9 cellular contexts compared by ENCODE assay signal in genomic region chr1:204350857-204351573, GRCh38. TPM values are rescaled to one million over a fixed set of nuclear protein-coding genes. Genes with fewer than 3 reads are reported as not detected.
DNase-seq lines count a peak whose midpoint lies in the region; ATAC-seq and TF ChIP-seq lines count a peak whose summit lies in the region.
"Had no signal": no experiment of that assay in that cellular context is flagged by ENCODE, and none has a peak within 500 bp of the region (broad histone marks: within the 10 kb centered on the region; RNA-seq: fewer than 3 reads in every experiment).

No MANE protein-coding gene starts in this region.

- H3K4me1 Mint-ChIP-seq in neural progenitor cell, result peaks cover 76% of the 10 kb centered on the region
- peaks cover 7 to 9% of the 10 kb centered on the region in 2 donors for H3K4me1 Mint-ChIP-seq in stimulated activated naive B cell treated with anti-CD40 and anti-IgM and Interleukin-4, amounts not matched to agents 10 μg/mL and 1 μg/mL and 100 μg/mL, for 72 hours

- H3K4me3 ChIP-seq in neural progenitor cell (peak overlapping the region; percentile 26), lower leg skin (ENCODE audit: low read depth, poor library complexity, severe bottlenecking) (no peak overlapping the region)

- no peaks in the 10 kb centered on the region for H3K79me2 ChIP-seq in neural progenitor cell (ENCODE audit: low read depth)

- no peaks in the 10 kb centered on the region for H3K9me3 Mint-ChIP-seq in neural progenitor cell
- H3K9me3 Mint-ChIP-seq in stimulated activated naive B cell treated with anti-CD40 and anti-IgM and Interleukin-4, amounts not matched to agents 10 μg/mL and 1 μg/mL and 100 μg/mL, for 72 hours, result no peaks in the 10 kb centered on the region

- H3K27ac Mint-ChIP-seq in neural progenitor cell, result peak overlapping the region; percentile 97
- H3K27ac Mint-ChIP-seq in stimulated activated naive B cell treated with anti-CD40 and anti-IgM and Interleukin-4, amounts not matched to agents 10 μg/mL and 1 μg/mL and 100 μg/mL, for 72 hours, result no peak overlapping the region
- H3K27ac Mint-ChIP-seq: activated naive CD8-positive, alpha-beta T cell had no signal

- peaks cover 3% of the 10 kb centered on the region for H3K27me3 Mint-ChIP-seq in neural progenitor cell (ENCODE audit: insufficient read depth, low read depth)
- peaks cover 15 to 20% of the 10 kb centered on the region in 2 donors for H3K27me3 Mint-ChIP-seq in stimulated activated naive B cell treated with anti-CD40 and anti-IgM and Interleukin-4, amounts not matched to agents 10 μg/mL and 1 μg/mL and 100 μg/mL, for 72 hours
- H3K27me3 Mint-ChIP-seq: activated naive CD8-positive, alpha-beta T cell had no signal

- H3K4me3 Mint-ChIP-seq in neural progenitor cell, result peak overlapping the region; percentile 88
- peak overlapping the region in 1 of 2 donors; percentile 44 for H3K4me3 Mint-ChIP-seq in stimulated activated naive B cell treated with anti-CD40 and anti-IgM and Interleukin-4, amounts not matched to agents 10 μg/mL and 1 μg/mL and 100 μg/mL, for 72 hours
- H3K4me3 Mint-ChIP-seq: activated naive CD8-positive, alpha-beta T cell had no signal

- H3F3A ChIP-seq in neural progenitor cell (ENCODE audit: low read depth), result peaks cover 17% of the 10 kb centered on the region

- intact Hi-C loops in lower leg skin (cut with DNase I; ENCODE audit: low total_unique reads), result no loop called here

- ATAC-seq in HG03460 (IDR thresholded peaks at IDR 0.05; ENCODE audit: unreplicated experiment) (no peak), GM19035 (IDR thresholded peaks at IDR 0.05; ENCODE audit: unreplicated experiment) (no peak)
- ATAC-seq in stimulated activated naive B cell treated with anti-CD40 and anti-IgM and Interleukin-4, amounts not matched to agents 10 μg/mL and 1 μg/mL and 100 μg/mL, for 72 hours (replicated peaks), result no peak

- TF ChIP-seq CTCF in neural progenitor cell (IDR thresholded peaks at IDR 0.05) (no peak), lower leg skin (IDR thresholded peaks at IDR 0.05) (no peak)

- no peaks in the 10 kb centered on the region for H3K36me3 ChIP-seq in neural progenitor cell

- peaks cover 2% of the 10 kb centered on the region for H3K36me3 Mint-ChIP-seq in neural progenitor cell
- no peaks in the 10 kb centered on the region for H3K36me3 Mint-ChIP-seq in stimulated activated naive B cell treated with anti-CD40 and anti-IgM and Interleukin-4, amounts not matched to agents 10 μg/mL and 1 μg/mL and 100 μg/mL, for 72 hours
- H3K36me3 Mint-ChIP-seq: activated naive CD8-positive, alpha-beta T cell had no signal

- H4K20me1 ChIP-seq in neural progenitor cell (ENCODE audit: low read depth), result no peaks in the 10 kb centered on the region

- DNase-seq in Daoy (ENCODE audit: low read depth) (peak; percentile 61), NCI-H446 treated with DMSO at 0.1 percent for 48 hours (lab: John Stamatoyannopoulos, UW) (peak; percentile 82), fibroblast of peridontal ligament (ENCODE audit: extremely low read depth) (peak; percentile 64), neural progenitor cell (ENCODE audit: low spot score) (peak; percentile 98), lower leg skin (ENCODE audit: low spot score in 2 of 2) (no peak)
- no peak for DNase-seq in stimulated activated naive B cell treated with anti-CD40 and anti-IgM and Interleukin-4, amounts not matched to agents 10 μg/mL and 1 μg/mL and 100 μg/mL, for 72 hours

- H3K4me1 ChIP-seq in neural progenitor cell, result peaks cover 23% of the 10 kb centered on the region

- no peak overlapping the region for H2AFZ ChIP-seq in neural progenitor cell (replicated peaks)

- no peaks in the 10 kb centered on the region for H3K27me3 ChIP-seq in neural progenitor cell

- no peak overlapping the region for H3K9ac ChIP-seq in neural progenitor cell

- peak overlapping the region; percentile 70 for H3K4me2 ChIP-seq in neural progenitor cell

- 37 to 39% methylated on average over 19 to 20 of the region's 20 CpGs for WGBS in lower leg skin, 2 donors

- no peak for TF ChIP-seq POLR2A in lower leg skin (IDR thresholded peaks at IDR 0.05)

- H3K27ac ChIP-seq in neural progenitor cell, result no peak overlapping the region

- H3K9me3 ChIP-seq in neural progenitor cell (ENCODE audit: low read depth), result no peaks in the 10 kb centered on the region

RNA-seq across cellular contexts. Expression of gene PLEKHA6, which starts 8.7 kb away (rescaled TPM):
- 0.29 and 0.83 TPM in 2 replicates for total RNA-seq in Daoy (2014; rRNA removed; shearing (Covaris generic))
- total RNA-seq in neural progenitor cell (ENCODE audit: low replicate concordance), result 0.58 and 1.5 TPM in 2 replicates
- total RNA-seq in lower leg skin, result 10 to 100 TPM in 2 of 4 donors, 1 to 10 TPM in 2; 1.7 to 16.4 (median 11.1) TPM

Comparison
In these comparisons a context has a peak if more than half of its experiments do, and no peak if none do; other contexts are left out.
1. DNase-seq: peak in Daoy (single experiment), NCI-H446 treated with DMSO at 0.1 percent for 48 hours (single experiment), fibroblast of peridontal ligament (single experiment) and neural progenitor cell (single experiment); none in lower leg skin (0 of 2) and stimulated activated naive B cell treated with anti-CD40 and anti-IgM and Interleukin-4, amounts not matched to agents 10 μg/mL and 1 μg/mL and 100 μg/mL, for 72 hours (single experiment).